In genomic region chr22:17742528-17742902, GRCh38 we compare ENCODE assay signal across 8 cellular contexts. TPM values are rescaled to one million over a fixed set of nuclear protein-coding genes. Genes with fewer than 3 reads are reported as not detected.
A peak's percentile ranks its signal among the peaks of the same experiment; 100 is the strongest.
DNase-seq lines count a peak whose midpoint lies in the region; ATAC-seq and TF ChIP-seq lines count a peak whose summit lies in the region.

No MANE protein-coding gene starts in this region.

- POLR2A ChIA-PET in HEK293 (lab: Yijun Ruan, JAX), result interaction anchor here (1.4 to 1.7 kb wide), 2 partner anchors 31 to 335 kb away, joined by 3 to 9 read pairs; partner anchors contain the start of gene PEX26

- H3K9me3 ChIP-seq in HEK293 (ENCODE audit: control insufficient read depth, insufficient read depth, low read depth, low read length), result no peaks in the 10 kb centered on the region

- no peak for ATAC-seq in GM21528 (IDR thresholded peaks at IDR 0.05; ENCODE audit: low FRiP score, unreplicated experiment)

- TF ChIP-seq CTCF in HEK293 (tag by site-specific recombination; IDR thresholded peaks at IDR 0.05), result peak; percentile 39; the same call in 1 of the 2 replicates

- H3K36me3 ChIP-seq in HEK293 (ENCODE audit: control insufficient read depth in 2 of 2, insufficient read depth in 1 of 2, low read length in 2 of 2), result peaks cover 0 to 17% of the 10 kb centered on the region in 2 experiments; a peak in 1 of 3 replicates

- H3K4me3 ChIP-seq in HEK293 (ENCODE audit: low read depth, low read length), result no peak overlapping the region

- no peak overlapping the region for H3K27ac ChIP-seq in HEK293 (ENCODE audit: extremely low read depth, low read depth, low read length)

- CTCF ChIA-PET in HEK293 (lab: Yijun Ruan, JAX), result interaction anchor here (0.5 to 7.1 kb wide), 35 partner anchors 8 to 423 kb away, joined by 3 to 74 read pairs (median 5); partner anchors contain the start of genes BID and PEX26

- DNase-seq in Caki2 (ENCODE audit: low read depth) (peak; percentile 67), NCI-H345 treated with DMSO at 0.1 percent for 48 hours (lab: John Stamatoyannopoulos, UW; ENCODE audit: unreplicated experiment) (peak; percentile 11), ecto neural progenitor cell (ENCODE audit: low spot score) (peak; percentile 88), medulla oblongata (ENCODE audit: extremely low spot score) (peak; percentile 65)
- DNase-seq in activated CD4-positive, alpha-beta T cell treated with anti-CD3 and anti-CD28 coated beads, Interleukin-2, amount 50 U/mL, for 48 hours, result peak; percentile 75 to 83
- DNase-seq in stimulated activated CD8-positive, alpha-beta memory T cell treated with anti-CD3 and anti-CD28 coated beads, Interleukin-4, amount 100 ng/mL, for 1 hour (ENCODE audit: low read depth in 2 of 2, low spot score in 1 of 2), result peak; percentile 28 to 37

- in situ Hi-C loops in Caki2 (cut with HindIII; ENCODE audit: low pct_unique_long_range_greater_than_20kb, low sequenced_read_pairs), result no loop called here

- H3K4me1 ChIP-seq in HEK293 (ENCODE audit: control insufficient read depth, insufficient read depth, low read length), result no peaks in the 10 kb centered on the region

TF ChIP-seq in HEK293, 187 proteins besides CTCF, POLR2A, EP300 and RAD21:
- TF ChIP-seq ZNF266 (tag by site-specific recombination; IDR thresholded peaks at IDR 0.05; ENCODE audit: low read depth), result no peak
- peak; percentile 79 for TF ChIP-seq ZNF654 (tag by site-specific recombination; IDR thresholded peaks at IDR 0.05; ENCODE audit: low read depth)
- no peak for TF ChIP-seq ZNF302 (tag by site-specific recombination; IDR thresholded peaks at IDR 0.05; ENCODE audit: low read depth)
- TF ChIP-seq ZNF660 (tag by site-specific recombination; IDR thresholded peaks at IDR 0.05), result 0 out of 2 replicates have a peak, but pooled peaks have one; percentile 27
- no peak for TF ChIP-seq ZNF26 (tag by site-specific recombination; IDR thresholded peaks at IDR 0.05)

RNA-seq across cellular contexts. Expression of gene BID, which starts 31.8 kb away (rescaled TPM):
- 167 and 198 TPM in 2 replicates for total RNA-seq in Caki2 (2014; rRNA removed; shearing (Covaris generic); ENCODE audit: low replicate concordance)

Comparison
In these comparisons a context has a peak if more than half of its experiments do, and no peak if none do; other contexts are left out.
1. DNase-seq: peak in every context shown above with its lines; median percentile 88 in ecto neural progenitor cell; 79 in activated CD4-positive, alpha-beta T cell treated with anti-CD3 and anti-CD28 coated beads, Interleukin-2, amount 50 U/mL, for 48 hours; 67 in Caki2; 65 in medulla oblongata; 32 in stimulated activated CD8-positive, alpha-beta memory T cell treated with anti-CD3 and anti-CD28 coated beads, Interleukin-4, amount 100 ng/mL, for 1 hour; 11 in NCI-H345 treated with DMSO at 0.1 percent for 48 hours.